Comparison of ENCODE assay signal across 1 cellular context in the genomic region with DNA sequence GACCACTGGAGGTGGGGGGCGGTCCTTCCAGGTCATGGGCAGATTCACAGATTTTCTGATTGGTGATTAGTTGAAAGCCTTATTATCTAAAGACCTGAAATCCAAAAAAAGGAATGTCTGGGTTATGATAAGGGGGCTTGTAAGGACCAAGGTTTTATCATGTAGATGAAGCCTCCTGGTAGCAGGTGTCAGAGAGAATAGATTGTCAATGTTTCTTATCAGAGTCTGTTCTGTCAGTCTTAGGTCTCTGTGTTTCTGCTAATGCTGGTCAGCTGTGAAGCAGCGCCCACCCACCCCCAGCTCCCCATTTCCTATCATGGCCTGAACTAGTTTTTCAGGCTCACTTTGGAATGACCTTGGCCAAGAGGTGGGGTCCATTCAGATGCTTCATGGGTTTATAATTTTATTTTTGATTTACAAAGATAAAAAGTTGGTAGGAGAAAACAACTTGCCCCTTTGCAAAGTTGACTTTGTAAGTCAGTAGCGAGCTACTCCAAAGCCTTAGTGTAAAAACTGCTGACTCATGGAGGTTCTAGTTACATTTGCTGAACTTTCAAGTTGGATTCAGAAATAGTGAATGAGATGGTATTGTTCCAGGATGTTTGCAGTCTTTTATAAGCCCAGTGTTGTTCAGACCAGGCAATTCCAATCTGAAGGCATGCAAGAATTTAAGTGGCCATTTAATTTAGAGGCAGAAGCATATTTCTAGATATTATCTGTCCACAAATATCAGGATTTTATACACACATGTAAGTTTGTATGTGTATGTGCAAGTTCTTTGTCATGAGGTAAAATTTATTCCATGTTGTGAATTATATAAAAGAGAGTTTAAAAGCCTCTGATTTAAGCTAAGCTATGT.
TF ChIP-seq lines count a peak whose summit lies in the region.

No MANE protein-coding gene starts in this region.

TF ChIP-seq in HepG2, 621 proteins besides CTCF, POLR2A, EP300 and RAD21 (continued from another document):
- TF ChIP-seq KMT2B (CRISPR knock-in tag; IDR thresholded peaks at IDR 0.05) (no peak), MAFG (CRISPR knock-in tag; IDR thresholded peaks at IDR 0.05) (0 out of 2 replicates have a peak, but pooled peaks have one; percentile 63), NFE2L2 (IDR thresholded peaks at IDR 0.05; ENCODE audit: low read length) (peak; percentile 97), NFE2 (CRISPR knock-in tag; IDR thresholded peaks at IDR 0.05) (peak; percentile 81; the same call in 1 of the 2 replicates)
TF ChIP-seq in HepG2: peak in this region for 5.
